In genomic region chr5:42360061-42360460, GRCh38 we compare ENCODE assay signal across 17 cellular contexts.
A peak's percentile ranks its signal among the peaks of the same experiment; 100 is the strongest.
DNase-seq lines count a peak whose midpoint lies in the region; FAIRE-seq and TF ChIP-seq lines count a peak whose summit lies in the region.
"Had no signal": no experiment of that assay in that cellular context is flagged by ENCODE, and none has a peak within 500 bp of the region (broad histone marks: within the 10 kb centered on the region; RNA-seq: fewer than 3 reads in every experiment).

No MANE protein-coding gene starts in this region.

- peak overlapping the region; percentile 78 for H3K27ac ChIP-seq in HUES64 (ENCODE audit: low read depth, low read length)
- H3K27ac ChIP-seq in subcutaneous abdominal adipose tissue (ENCODE audit: low read depth, low read length), result peak overlapping the region; percentile 84
- H3K27ac ChIP-seq: esophagus squamous epithelium, vagina had no signal

- H3K4me3 ChIP-seq in HUES64 (ENCODE audit: low read length), result no peak overlapping the region
- no peak overlapping the region for H3K4me3 ChIP-seq in bronchial epithelial cell (ENCODE audit: low read depth, low read length)
- H3K4me3 ChIP-seq in subcutaneous abdominal adipose tissue (ENCODE audit: low read depth in 1 of 5, low read length in 5 of 5), result no peak overlapping the region
- H3K4me3 ChIP-seq: esophagus squamous epithelium, vagina had no signal

- FAIRE-seq in bronchial epithelial cell (lab: Jason Lieb, UNC), result no peak
- FAIRE-seq: colon had no signal

- peaks cover 28% of the 10 kb centered on the region for H3K4me1 ChIP-seq in HUES64 (ENCODE audit: insufficient read depth, low read length)
- H3K4me1 ChIP-seq in subcutaneous abdominal adipose tissue (ENCODE audit: control insufficient read depth in 5 of 5, insufficient read depth in 5 of 5, low read length in 5 of 5), result peaks cover 1 to 13% (median 8%) of the 10 kb centered on the region in 5 donors
- H3K4me1 ChIP-seq: esophagus squamous epithelium, vagina had no signal

- no peaks in the 10 kb centered on the region for H3K4me1 Mint-ChIP-seq in activated T-cell treated with anti-CD3 and anti-CD28 coated beads, Interleukin-2, amount 50 U/mL, for 24 hours (ENCODE audit: low read depth)
- H3K4me1 Mint-ChIP-seq: CD4-positive, alpha-beta memory T cell; stimulated activated memory B cell treated with anti-CD40 and anti-IgM and Interleukin-4, amounts not matched to agents 10 μg/mL and 1 μg/mL and 100 μg/mL, for 72 hours had no signal

- TF ChIP-seq CTCF in bronchial epithelial cell (IDR thresholded peaks at IDR 0.05; ENCODE audit: insufficient read depth, low read length, severe bottlenecking), result no peak

- no peaks in the 10 kb centered on the region for H3K36me3 Mint-ChIP-seq in activated T-cell treated with anti-CD3 and anti-CD28 coated beads, Interleukin-2, amount 50 U/mL, for 24 hours (ENCODE audit: low read depth)
- H3K36me3 Mint-ChIP-seq: activated naive CD8-positive, alpha-beta T cell; CD4-positive, alpha-beta memory T cell; stimulated activated memory B cell treated with anti-CD40 and anti-IgM and Interleukin-4, amounts not matched to agents 10 μg/mL and 1 μg/mL and 100 μg/mL, for 72 hours had no signal

- H3K27ac Mint-ChIP-seq in activated T-cell treated with anti-CD3 and anti-CD28 coated beads, Interleukin-2, amount 50 U/mL, for 24 hours, result no peak overlapping the region
- H3K27ac Mint-ChIP-seq: activated naive CD8-positive, alpha-beta T cell; CD4-positive, alpha-beta memory T cell; stimulated activated memory B cell treated with anti-CD40 and anti-IgM and Interleukin-4, amounts not matched to agents 10 μg/mL and 1 μg/mL and 100 μg/mL, for 72 hours had no signal

- no peak overlapping the region for H3K4me3 Mint-ChIP-seq in activated T-cell treated with anti-CD3 and anti-CD28 coated beads, Interleukin-2, amount 50 U/mL, for 24 hours
- H3K4me3 Mint-ChIP-seq: activated naive CD8-positive, alpha-beta T cell; CD4-positive, alpha-beta memory T cell; stimulated activated memory B cell treated with anti-CD40 and anti-IgM and Interleukin-4, amounts not matched to agents 10 μg/mL and 1 μg/mL and 100 μg/mL, for 72 hours had no signal

- H3K9me3 Mint-ChIP-seq in activated T-cell treated with anti-CD3 and anti-CD28 coated beads, Interleukin-2, amount 50 U/mL, for 24 hours, result no peaks in the 10 kb centered on the region

- peak; percentile 82 for DNase-seq in bronchial epithelial cell (ENCODE audit: low read depth)
- peak; percentile 43 for DNase-seq in iris pigment epithelial cell (ENCODE audit: low read depth)
- DNase-seq in NCI-H524 (lab: John Stamatoyannopoulos, UW), result no peak
- DNase-seq in HUDEP-2 (lab: John Stamatoyannopoulos, UW; ENCODE audit: unreplicated experiment in 76 of 76), result no peak
- no peak for DNase-seq in activated T-cell treated with anti-CD3 and anti-CD28 coated beads, Interleukin-2, amount 50 U/mL, for 24 hours
- DNase-seq: activated T-cell treated with anti-CD3 and anti-CD28 coated beads for 4 hours; CD4-positive, alpha-beta memory T cell; esophagus squamous epithelium; NCI-H146; NCI-H69; stimulated activated CD4-positive, alpha-beta T cell treated with anti-CD3 and anti-CD28 coated beads, Interleukin-4, amount 100 ng/mL, for 1 hour had no signal

- 86% methylated on average over 2 of the region's 2 CpGs for WGBS in HUES64

- H3K36me3 ChIP-seq in HUES64 (ENCODE audit: insufficient read depth, low read length), result no peaks in the 10 kb centered on the region
- H3K36me3 ChIP-seq in bronchial epithelial cell (ENCODE audit: control insufficient read depth, insufficient read depth, low read length), result no peaks in the 10 kb centered on the region
- H3K36me3 ChIP-seq in subcutaneous abdominal adipose tissue (ENCODE audit: control insufficient read depth in 5 of 5, insufficient read depth in 5 of 5, low read length in 5 of 5), result no peaks in the 10 kb centered on the region
- H3K36me3 ChIP-seq: esophagus squamous epithelium, vagina had no signal

- H3K27me3 ChIP-seq in HUES64 (ENCODE audit: insufficient read depth, low read length) (no peaks in the 10 kb centered on the region), bronchial epithelial cell (ENCODE audit: control insufficient read depth, insufficient read depth, low read length) (no peaks in the 10 kb centered on the region), subcutaneous abdominal adipose tissue (ENCODE audit: control insufficient read depth in 5 of 5, insufficient read depth in 4 of 5, low read length in 5 of 5) (no peaks in the 10 kb centered on the region)
- H3K27me3 ChIP-seq: esophagus squamous epithelium, vagina had no signal

- H3K9ac ChIP-seq in HUES64 (ENCODE audit: low read depth, low read length) (0 out of 2 replicates have a peak overlapping the region, but pooled peaks have one; percentile 39), subcutaneous abdominal adipose tissue (ENCODE audit: low read length in 5 of 5) (peak overlapping the region in 1 of 5 donors; percentile 44)

- no peaks in the 10 kb centered on the region for H3K27me3 Mint-ChIP-seq in activated T-cell treated with anti-CD3 and anti-CD28 coated beads, Interleukin-2, amount 50 U/mL, for 24 hours
- H3K27me3 Mint-ChIP-seq: activated naive CD8-positive, alpha-beta T cell; CD4-positive, alpha-beta memory T cell; stimulated activated memory B cell treated with anti-CD40 and anti-IgM and Interleukin-4, amounts not matched to agents 10 μg/mL and 1 μg/mL and 100 μg/mL, for 72 hours had no signal

- H3K9me3 ChIP-seq in HUES64 (ENCODE audit: insufficient read depth, low read depth, low read length) (no peaks in the 10 kb centered on the region), subcutaneous abdominal adipose tissue (ENCODE audit: control insufficient read depth in 5 of 5, low read length in 5 of 5) (no peaks in the 10 kb centered on the region)
- H3K9me3 ChIP-seq: esophagus squamous epithelium, vagina had no signal

Comparison
In these comparisons a context has a peak if more than half of its experiments do, and no peak if none do; other contexts are left out.
1. DNase-seq: peak in bronchial epithelial cell (single experiment) and iris pigment epithelial cell (single experiment); none in NCI-H524 (0 of 2), HUDEP-2 (0 of 76) and activated T-cell treated with anti-CD3 and anti-CD28 coated beads, Interleukin-2, amount 50 U/mL, for 24 hours (single experiment).